In genomic region chr12:110199360-110200123, GRCh38 we compare ENCODE assay signal across 8 cellular contexts.
DNase-seq lines count a peak whose midpoint lies in the region; ATAC-seq and FAIRE-seq lines count a peak whose summit lies in the region.

No MANE protein-coding gene starts in this region.

- H3K27me3 ChIP-seq in small intestine (ENCODE audit: control insufficient read depth in 2 of 2, insufficient read depth in 2 of 2, low read length in 2 of 2): no peaks in the 10 kb centered on the region

- H3K27ac ChIP-seq in small intestine (ENCODE audit: low read depth in 1 of 2, low read length in 1 of 2): no peak overlapping the region

- no peaks in the 10 kb centered on the region for H3K9me3 ChIP-seq in small intestine (ENCODE audit: control insufficient read depth, low read depth)

- FAIRE-seq in GM19239 (lab: Jason Lieb, UNC): peak; percentile 85
- no peak for FAIRE-seq in small intestine (lab: Jason Lieb, UNC)

- DNase-seq in A172 (ENCODE audit: low spot score): peak; percentile 43
- DNase-seq in GM19239 (ENCODE audit: insufficient read length, low spot score): no peak
- DNase-seq in SK-MEL-5 (ENCODE audit: low read depth, low spot score): peak; percentile 57
- peak; percentile 72 for DNase-seq in glomerular endothelial cell (ENCODE audit: extremely low read depth, low read depth, low spot score)
- no peak for DNase-seq in small intestine
- DNase-seq in ecto neural progenitor cell (ENCODE audit: low spot score): no peak

- ATAC-seq in GM18909 (IDR thresholded peaks at IDR 0.05; ENCODE audit: poor library complexity, unreplicated experiment): no peak
- ATAC-seq in HG02610 (IDR thresholded peaks at IDR 0.05; ENCODE audit: unreplicated experiment): no peak

- H3K36me3 ChIP-seq in small intestine (ENCODE audit: control insufficient read depth in 2 of 2, insufficient read depth in 2 of 2, low read length in 2 of 2): no peaks in the 10 kb centered on the region

- no peaks in the 10 kb centered on the region for H3K4me1 ChIP-seq in small intestine (ENCODE audit: control insufficient read depth in 2 of 2, insufficient read depth in 1 of 2, low read depth in 1 of 2, low read length in 1 of 2)

- WGBS in small intestine, 3 donors: 40 to 54% (median 42%) methylated on average over 6 of the region's 6 CpGs

- no peak overlapping the region for H3K4me3 ChIP-seq in small intestine (ENCODE audit: low read depth in 1 of 2, low read length in 2 of 2)

- in situ Hi-C loops in SK-MEL-5 (cut with HindIII; ENCODE audit: low pct_unique_long_range_greater_than_20kb, low sequenced_read_pairs): no loop called here

Comparison
In these comparisons a context has a peak if more than half of its experiments do, and no peak if none do; other contexts are left out.
1. DNase-seq: peak in A172 (single experiment), SK-MEL-5 (single experiment) and glomerular endothelial cell (single experiment); none in GM19239 (single experiment), small intestine (single experiment) and ecto neural progenitor cell (single experiment).